Comparison of ENCODE assay signal across 9 cellular contexts in genomic region chrX:40006025-40007017, GRCh38.
DNase-seq lines count a peak whose midpoint lies in the region; FAIRE-seq and TF ChIP-seq lines count a peak whose summit lies in the region.
"Had no signal": no experiment of that assay in that cellular context is flagged by ENCODE, and none has a peak within 500 bp of the region (broad histone marks: within the 10 kb centered on the region; RNA-seq: fewer than 3 reads in every experiment).

No MANE protein-coding gene starts in this region.

- TF ChIP-seq CTCF in thyroid gland (IDR thresholded peaks at IDR 0.05): no peak

- no peak overlapping the region for H3K4me3 ChIP-seq in thyroid gland (replicated peaks in 1 of 3)

- peaks cover 0 to 15% of the 10 kb centered on the region in 2 donors for H3K4me1 ChIP-seq in thyroid gland

- no peaks in the 10 kb centered on the region for H3K36me3 ChIP-seq in thyroid gland

- no peak overlapping the region for H3K27ac ChIP-seq in thyroid gland

- no peaks in the 10 kb centered on the region for H3K9me3 Mint-ChIP-seq in activated naive CD8-positive, alpha-beta T cell treated with anti-CD3 and anti-CD28 coated beads for 36 hours

- TF ChIP-seq POLR2A in thyroid gland (IDR thresholded peaks at IDR 0.05): peak in 1 of 2 donors; percentile 18

- H3K4me1 Mint-ChIP-seq in activated naive CD8-positive, alpha-beta T cell treated with anti-CD3 and anti-CD28 coated beads for 36 hours: peaks cover 18% of the 10 kb centered on the region

- intact Hi-C loops in thyroid gland (cut with DNase I): no loop called here

- H3K27me3 Mint-ChIP-seq in activated naive CD8-positive, alpha-beta T cell treated with anti-CD3 and anti-CD28 coated beads for 36 hours: peaks cover 39% of the 10 kb centered on the region

- no peak for FAIRE-seq in RCC 7860 (lab: Jason Lieb, UNC)
- FAIRE-seq: A204.1 had no signal

- peak in 2 of 3 experiments; percentile 63 to 67 for DNase-seq in NCI-H1417 (lab: John Stamatoyannopoulos, UW)
- no peak for DNase-seq in NCI-H1417 treated with DMSO at 0.1 percent for 48 hours (lab: John Stamatoyannopoulos, UW)
- DNase-seq in activated naive CD8-positive, alpha-beta T cell treated with anti-CD3 and anti-CD28 coated beads for 36 hours: peak; percentile 54
- peak; percentile 88 for DNase-seq in left kidney (ENCODE audit: low read depth, low spot score)
- DNase-seq in thyroid gland: peak; percentile 71 to 74
- DNase-seq in NOMO-1 treated with DMSO at 0.1 percent for 48 hours (lab: John Stamatoyannopoulos, UW; ENCODE audit: unreplicated experiment): no peak
- no peak for DNase-seq in RCC 7860 (ENCODE audit: low spot score)
- no peak for DNase-seq in DMS114 treated with DMSO at 0.1 percent for 48 hours (lab: John Stamatoyannopoulos, UW; ENCODE audit: unreplicated experiment)

- H3K4me3 Mint-ChIP-seq in activated naive CD8-positive, alpha-beta T cell treated with anti-CD3 and anti-CD28 coated beads for 36 hours: peak overlapping the region; percentile 37

- H3K27ac Mint-ChIP-seq in activated naive CD8-positive, alpha-beta T cell treated with anti-CD3 and anti-CD28 coated beads for 36 hours: no peak overlapping the region

- no peaks in the 10 kb centered on the region for H3K27me3 ChIP-seq in thyroid gland

- no peaks in the 10 kb centered on the region for H3K36me3 Mint-ChIP-seq in activated naive CD8-positive, alpha-beta T cell treated with anti-CD3 and anti-CD28 coated beads for 36 hours

- no peaks in the 10 kb centered on the region for H3K9me3 ChIP-seq in thyroid gland

- 58 to 97% methylated on average over 10 to 11 of the region's 68 CpGs for WGBS in thyroid gland, 2 donors

Comparison
In these comparisons a context has a peak if more than half of its experiments do, and no peak if none do; other contexts are left out.
1. DNase-seq: peak in NCI-H1417 (2 of 3), activated naive CD8-positive, alpha-beta T cell treated with anti-CD3 and anti-CD28 coated beads for 36 hours (single experiment), left kidney (single experiment) and thyroid gland (2 of 2); none in NCI-H1417 treated with DMSO at 0.1 percent for 48 hours (single experiment), NOMO-1 treated with DMSO at 0.1 percent for 48 hours (single experiment), RCC 7860 (single experiment) and DMS114 treated with DMSO at 0.1 percent for 48 hours (single experiment).